15 cellular contexts compared by ENCODE assay signal in the genomic region with DNA sequence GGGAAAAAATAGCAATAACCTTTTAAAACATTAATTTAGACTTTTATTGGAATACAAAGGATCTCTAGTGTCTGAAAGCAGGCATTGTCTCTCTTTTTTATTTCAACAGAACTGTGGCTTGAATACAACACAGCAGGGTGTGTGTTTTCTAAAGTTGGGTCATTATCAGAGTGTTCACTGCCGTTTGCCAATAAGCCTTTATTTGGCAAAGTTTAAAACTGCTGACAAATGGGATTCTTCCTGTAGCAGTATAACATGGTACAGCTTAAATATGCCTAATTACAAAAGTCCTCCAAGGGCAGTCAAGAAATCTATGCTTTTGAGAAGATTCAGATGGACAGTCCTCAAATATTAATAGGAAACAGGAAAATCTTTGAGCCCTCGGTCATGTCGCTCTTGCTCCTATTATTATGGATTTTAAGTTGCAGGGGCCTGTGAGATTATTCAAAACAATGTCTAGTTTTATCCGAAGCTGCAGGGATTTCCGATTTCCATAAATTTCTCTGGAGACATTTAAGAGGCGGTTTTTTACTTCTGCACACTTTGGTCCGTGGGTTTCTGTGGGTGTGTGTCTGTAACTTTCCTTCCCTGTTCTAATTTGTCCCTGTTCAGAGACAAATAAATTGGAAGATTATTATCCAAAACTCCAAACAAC.
DNase-seq lines count a peak whose midpoint lies in the region; ATAC-seq and TF ChIP-seq lines count a peak whose summit lies in the region.
"Had no signal": no experiment of that assay in that cellular context is flagged by ENCODE, and none has a peak within 500 bp of the region (broad histone marks: within the 10 kb centered on the region; RNA-seq: fewer than 3 reads in every experiment).

No MANE protein-coding gene starts in this region.

- ATAC-seq in left lung (peak; percentile 32), HG02571 (IDR thresholded peaks at IDR 0.05; ENCODE audit: unreplicated experiment) (no peak), HG02973 (IDR thresholded peaks at IDR 0.05; ENCODE audit: unreplicated experiment) (no peak), HG02884 (IDR thresholded peaks at IDR 0.05; ENCODE audit: unreplicated experiment) (no peak)
- ATAC-seq: natural killer cell had no signal

- no peaks in the 10 kb centered on the region for H3K27me3 ChIP-seq in left lung
- H3K27me3 ChIP-seq in tibial nerve, result no peaks in the 10 kb centered on the region
- H3K27me3 ChIP-seq: colonic mucosa had no signal

- DNase-seq in NCI-H748 (lab: John Stamatoyannopoulos, UW; ENCODE audit: unreplicated experiment), result peak; percentile 4
- DNase-seq in NCI-H748 treated with DMSO at 0.1 percent for 48 hours (lab: John Stamatoyannopoulos, UW), result no peak
- peak; percentile 34 for DNase-seq in cerebellum (ENCODE audit: low spot score)
- DNase-seq in left lung, result no peak
- DNase-seq in tibial nerve (ENCODE audit: low spot score in 2 of 2), result no peak
- DNase-seq: activated naive CD4-positive, alpha-beta T cell treated with anti-CD3 and anti-CD28 coated beads for 36 hours; colonic mucosa; foreskin fibroblast; natural killer cell; NCI-H1092 treated with DMSO at 0.1 percent for 48 hours; NCI-H510A; T-helper 9 cell had no signal

- 24 to 29% methylated on average over 7 of the region's 7 CpGs for WGBS in tibial nerve, 2 donors

- H3K4me1 ChIP-seq in left lung (peaks cover 0 to 7% of the 10 kb centered on the region in 2 donors), tibial nerve (peaks cover 0 to 51% (median 9%) of the 10 kb centered on the region in 4 donors)
- H3K4me1 ChIP-seq: colonic mucosa had no signal

- H3K4me3 ChIP-seq in left lung (no peak overlapping the region), tibial nerve (no peak overlapping the region)
- H3K4me3 ChIP-seq: colonic mucosa had no signal

- no peak for TF ChIP-seq POLR2A in tibial nerve (IDR thresholded peaks at IDR 0.05)

- H3K27ac ChIP-seq in left lung, result peak overlapping the region in 1 of 2 donors; percentile 4
- peak overlapping the region in 3 of 4 donors; percentile 18 to 69 (median 21) for H3K27ac ChIP-seq in tibial nerve
- H3K27ac ChIP-seq: colonic mucosa had no signal

- intact Hi-C loops in left lung (cut with DNase I), result no loop called here

- no peaks in the 10 kb centered on the region for H3K36me3 ChIP-seq in left lung
- no peaks in the 10 kb centered on the region for H3K36me3 ChIP-seq in tibial nerve
- H3K36me3 ChIP-seq: colonic mucosa had no signal

- H3K9me3 ChIP-seq in left lung (no peaks in the 10 kb centered on the region), tibial nerve (no peaks in the 10 kb centered on the region)
- H3K9me3 ChIP-seq: colonic mucosa had no signal

- TF ChIP-seq CTCF in left lung (IDR thresholded peaks at IDR 0.05), result no peak
- no peak for TF ChIP-seq CTCF in tibial nerve (IDR thresholded peaks at IDR 0.05)

- TF ChIP-seq EP300 in tibial nerve (IDR thresholded peaks at IDR 0.05), result peak in 1 of 2 donors; percentile 17

Comparison
In these comparisons a context has a peak if more than half of its experiments do, and no peak if none do; other contexts are left out.
1. DNase-seq: peak in NCI-H748 (single experiment) and cerebellum (single experiment); none in NCI-H748 treated with DMSO at 0.1 percent for 48 hours (single experiment), left lung (0 of 2) and tibial nerve (0 of 2).